22 cellular contexts compared by ENCODE assay signal in the genomic region with DNA sequence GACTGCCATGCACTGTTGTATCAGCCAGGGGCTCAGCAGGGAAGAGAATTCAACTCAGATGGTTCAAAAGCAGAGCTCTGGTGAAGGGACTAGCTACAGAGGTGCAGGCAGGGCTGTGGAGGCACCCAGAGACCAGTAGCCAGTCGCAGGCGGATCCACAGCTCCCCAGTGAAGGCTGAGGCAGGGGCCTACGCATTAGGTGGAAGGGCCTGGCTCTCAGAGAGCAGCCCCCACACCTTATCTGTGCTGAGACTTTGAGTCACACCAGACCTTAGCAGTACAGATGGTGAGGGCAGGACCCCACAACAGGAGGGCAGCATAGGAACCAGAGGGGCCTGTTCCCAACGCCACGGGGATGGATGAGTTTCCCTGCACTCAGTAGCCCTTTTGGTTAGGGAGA.
"Had no signal": no experiment of that assay in that cellular context is flagged by ENCODE, and none has a peak within 500 bp of the region (broad histone marks: within the 10 kb centered on the region; RNA-seq: fewer than 3 reads in every experiment).

No MANE protein-coding gene starts in this region.

- H3K27ac Mint-ChIP-seq: activated CD4-positive, alpha-beta memory T cell treated with anti-CD3 and anti-CD28 coated beads, Interleukin-2, amount 10 ng/mL, durations not matched to agents 7 days and 5 days; activated naive CD4-positive, alpha-beta T cell treated with anti-CD3 and anti-CD28 coated beads, Interleukin-2, amount 50 U/mL, for 24 hours; activated T-cell treated with anti-CD3 and anti-CD28 coated beads, Interleukin-2, amount 50 U/mL, for 72 hours; T-helper 2 cell treated with Interferon-gamma antibody and Interleukin-4, amounts not matched to agents 5 μg/mL and 100 μg/mL, for 36 hours had no signal

- DNase-seq: activated CD4-positive, alpha-beta memory T cell treated with anti-CD3 and anti-CD28 coated beads, Interleukin-2, amount 10 ng/mL, durations not matched to agents 7 days and 5 days; activated CD4-positive, alpha-beta T cell treated with anti-CD3 and anti-CD28 coated beads, Interleukin-2, amount 10 ng/mL, durations not matched to agents 24 days and 14 days; activated gamma-delta T cell; colonic mucosa; heart left ventricle; lower lobe of right lung; naive B cell; occipital lobe; right lobe of liver; small intestine; stimulated activated CD4-positive, alpha-beta T cell treated with anti-CD3 and anti-CD28 coated beads, Interleukin-15, amount 100 ng/mL, for 24 hours; stimulated activated naive CD4-positive, alpha-beta T cell; upper lobe of right lung had no signal

- H3K27ac ChIP-seq: ascending aorta, colonic mucosa, epithelial cell of prostate, heart left ventricle, lower lobe of right lung, right lobe of liver, thoracic aorta, upper lobe of right lung, VCaP had no signal

- H3K36me3 ChIP-seq: ascending aorta, colonic mucosa, heart left ventricle, lower lobe of right lung, right lobe of liver, thoracic aorta, upper lobe of right lung had no signal

- H3K9me3 Mint-ChIP-seq: activated CD4-positive, alpha-beta memory T cell treated with anti-CD3 and anti-CD28 coated beads, Interleukin-2, amount 10 ng/mL, durations not matched to agents 7 days and 5 days; activated CD4-positive, alpha-beta T cell treated with anti-CD3 and anti-CD28 coated beads, Interleukin-2, amount 10 ng/mL, durations not matched to agents 24 days and 14 days; activated naive CD4-positive, alpha-beta T cell treated with anti-CD3 and anti-CD28 coated beads, Interleukin-2, amount 50 U/mL, for 24 hours; activated T-cell treated with anti-CD3 and anti-CD28 coated beads, Interleukin-2, amount 50 U/mL, for 72 hours; central memory CD8-positive, alpha-beta T cell; naive B cell; T-helper 2 cell treated with Interferon-gamma antibody and Interleukin-4, amounts not matched to agents 5 μg/mL and 100 μg/mL, for 36 hours had no signal

- H3K27me3 Mint-ChIP-seq: activated naive CD4-positive, alpha-beta T cell treated with anti-CD3 and anti-CD28 coated beads, Interleukin-2, amount 50 U/mL, for 24 hours had no signal

- H3K36me3 Mint-ChIP-seq: activated naive CD4-positive, alpha-beta T cell treated with anti-CD3 and anti-CD28 coated beads, Interleukin-2, amount 50 U/mL, for 24 hours; naive B cell had no signal

- H3K4me3 ChIP-seq: ascending aorta, colonic mucosa, heart left ventricle, lower lobe of right lung, right lobe of liver, thoracic aorta, upper lobe of right lung had no signal

- H3K9me3 ChIP-seq: ascending aorta, colonic mucosa, heart left ventricle, lower lobe of right lung, right lobe of liver, thoracic aorta, upper lobe of right lung had no signal

- H3K27me3 ChIP-seq: ascending aorta, colonic mucosa, heart left ventricle, right lobe of liver, upper lobe of right lung had no signal

- H3K4me3 Mint-ChIP-seq: activated CD4-positive, alpha-beta memory T cell treated with anti-CD3 and anti-CD28 coated beads, Interleukin-2, amount 10 ng/mL, durations not matched to agents 7 days and 5 days; activated CD4-positive, alpha-beta T cell treated with anti-CD3 and anti-CD28 coated beads, Interleukin-2, amount 10 ng/mL, durations not matched to agents 24 days and 14 days; activated naive CD4-positive, alpha-beta T cell treated with anti-CD3 and anti-CD28 coated beads, Interleukin-2, amount 50 U/mL, for 24 hours; central memory CD8-positive, alpha-beta T cell; naive B cell; T-helper 2 cell treated with Interferon-gamma antibody and Interleukin-4, amounts not matched to agents 5 μg/mL and 100 μg/mL, for 36 hours had no signal

- H3K4me1 ChIP-seq: ascending aorta, colonic mucosa, heart left ventricle, lower lobe of right lung, right lobe of liver, upper lobe of right lung had no signal

- ATAC-seq: heart left ventricle, left lobe of liver, lower lobe of right lung, upper lobe of right lung had no signal
